8 cellular contexts compared by ENCODE assay signal in the genomic region with DNA sequence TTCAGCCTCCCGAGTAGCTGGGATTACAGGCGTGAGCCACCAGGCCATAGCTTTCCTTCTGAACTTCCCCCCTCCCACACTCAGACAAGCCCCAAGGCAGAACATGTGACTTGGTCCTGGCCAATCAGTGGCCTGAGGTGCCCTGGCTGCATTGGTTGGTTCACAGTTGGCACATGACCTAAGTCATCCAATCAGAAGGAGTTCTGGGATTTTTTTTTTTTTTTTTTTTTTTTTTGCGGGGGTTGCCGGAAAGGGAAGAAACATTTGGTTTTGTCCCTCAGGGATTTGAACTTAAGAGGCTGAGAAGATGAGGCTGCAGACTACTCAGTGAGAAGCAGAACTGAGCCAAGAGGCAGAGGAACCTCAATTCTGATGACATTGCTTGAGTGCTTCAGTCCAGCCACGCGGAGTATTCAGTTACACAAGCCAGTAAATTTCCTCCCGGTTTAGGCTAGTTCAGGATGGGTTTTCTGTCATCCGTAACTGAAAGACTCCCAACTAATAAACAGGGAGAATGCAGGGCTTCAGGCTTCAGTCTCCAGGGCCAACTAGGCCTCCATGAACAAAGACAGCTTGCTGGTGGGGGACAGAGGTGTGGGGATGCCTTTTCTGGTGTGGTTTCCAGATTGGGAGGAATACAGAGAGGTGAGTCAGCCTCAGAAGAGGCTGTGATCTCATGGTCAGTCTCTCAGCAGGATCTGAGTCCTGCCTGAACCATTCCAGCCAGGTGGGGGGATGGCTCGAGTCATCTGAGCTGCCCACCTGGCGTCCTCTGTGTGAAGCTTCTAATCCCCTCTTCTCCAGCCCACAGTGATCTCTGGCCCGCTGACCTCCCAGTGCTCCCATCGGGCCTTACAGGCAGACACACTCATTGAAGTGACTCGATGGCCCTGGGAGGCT.
DNase-seq lines count a peak whose midpoint lies in the region; ATAC-seq lines count a peak whose summit lies in the region.

No MANE protein-coding gene starts in this region.

- H3K9ac ChIP-seq in SK-N-MC (ENCODE audit: insufficient read length) = peak overlapping the region; percentile 21

- ATAC-seq in HG03175 (IDR thresholded peaks at IDR 0.05; ENCODE audit: unreplicated experiment) (peak; percentile 50), GM18858 (IDR thresholded peaks at IDR 0.05; ENCODE audit: unreplicated experiment) (no peak), HG03139 (IDR thresholded peaks at IDR 0.05; ENCODE audit: unreplicated experiment) (no peak)

- peak overlapping the region; percentile 89 for H3K27ac ChIP-seq in SK-N-MC

- no peaks in the 10 kb centered on the region for H3K9me3 ChIP-seq in SK-N-MC (ENCODE audit: low read depth, low read length)

- H3K36me3 ChIP-seq in SK-N-MC (ENCODE audit: insufficient read depth, low read length) = peaks cover 13% of the 10 kb centered on the region

- peak; percentile 61 for DNase-seq in activated CD8-positive, alpha-beta memory T cell treated with anti-CD3 and anti-CD28 coated beads, Interleukin-2, amount 50 U/mL, for 48 hours
- no peak for DNase-seq in activated CD8-positive, alpha-beta memory T cell treated with anti-CD3 and anti-CD28 coated beads, Interleukin-2, amount 50 U/mL, for 4 hours
- DNase-seq in SK-N-MC (ENCODE audit: low read depth, low spot score) = peak; percentile 53
- DNase-seq in islet precursor cell = peak; percentile 82
- DNase-seq in NK-92 treated with Interleukin-12 subunit alpha and Interleukin-12 subunit beta, amount 100 ng/mL, for 24 hours (lab: John Stamatoyannopoulos, UW) = no peak

- peak overlapping the region; percentile 17; the same call in 1 of the 2 replicates for H3K4me3 ChIP-seq in SK-N-MC

Comparison
In these comparisons a context has a peak if more than half of its experiments do, and no peak if none do; other contexts are left out.
1. DNase-seq: peak in activated CD8-positive, alpha-beta memory T cell treated with anti-CD3 and anti-CD28 coated beads, Interleukin-2, amount 50 U/mL, for 48 hours (single experiment), SK-N-MC (single experiment) and islet precursor cell (single experiment); none in activated CD8-positive, alpha-beta memory T cell treated with anti-CD3 and anti-CD28 coated beads, Interleukin-2, amount 50 U/mL, for 4 hours (single experiment) and NK-92 treated with Interleukin-12 subunit alpha and Interleukin-12 subunit beta, amount 100 ng/mL, for 24 hours (single experiment).